In genomic region chr3:66983101-66983500, GRCh38 we compare ENCODE assay signal across 25 cellular contexts.
"Had no signal": no experiment of that assay in that cellular context is flagged by ENCODE, and none has a peak within 500 bp of the region (broad histone marks: within the 10 kb centered on the region; RNA-seq: fewer than 3 reads in every experiment).

No MANE protein-coding gene starts in this region.

- H3K27ac ChIP-seq: body of pancreas, esophagus muscularis mucosa, gastroesophageal sphincter, lower lobe of right lung, right lobe of liver, skin epidermis, tibial artery had no signal

- DNase-seq: activated CD4-positive, alpha-beta memory T cell treated with anti-CD3 and anti-CD28 coated beads for 36 hours; activated CD4-positive, alpha-beta T cell treated with anti-CD3 and anti-CD28 coated beads for 48 hours; activated gamma-delta T cell; activated T-cell treated with anti-CD3 and anti-CD28 coated beads for 4 hours; anterior cingulate cortex; body of pancreas; central memory CD4-positive, alpha-beta T cell; effector memory CD4-positive, alpha-beta T cell; head of caudate nucleus; kidney; lower lobe of right lung; naive B cell; occipital lobe; right lobe of liver; stimulated activated CD4-positive, alpha-beta T cell treated with anti-CD3 and anti-CD28 coated beads, Interleukin-2, amount 100 ng/mL, for 24 hours; stimulated activated naive CD8-positive, alpha-beta T cell treated with anti-CD3 and anti-CD28 coated beads, Interleukin-15, amount 100 ng/mL, for 72 hours; T1000; tibial artery had no signal

- H3K27me3 ChIP-seq: body of pancreas, esophagus muscularis mucosa, gastroesophageal sphincter, right lobe of liver had no signal

- H3K4me1 Mint-ChIP-seq: activated naive CD4-positive, alpha-beta T cell treated with anti-CD3 and anti-CD28 coated beads, Interleukin-2, amount 50 U/mL, for 24 hours; naive B cell; stimulated activated effector memory CD8-positive, alpha-beta T cell treated with anti-CD3 and anti-CD28 coated beads, Interleukin-12 subunit alpha, Interleukin-12 subunit beta, amount 100 ng/mL, for 72 hours; stimulated activated naive CD8-positive, alpha-beta T cell treated with anti-CD3 and anti-CD28 coated beads, Interleukin-15, amount 100 ng/mL, for 72 hours had no signal

- H3K27ac Mint-ChIP-seq: activated CD4-positive, alpha-beta memory T cell treated with anti-CD3 and anti-CD28 coated beads for 36 hours; activated naive CD4-positive, alpha-beta T cell treated with anti-CD3 and anti-CD28 coated beads, Interleukin-2, amount 50 U/mL, for 24 hours; stimulated activated effector memory CD8-positive, alpha-beta T cell treated with anti-CD3 and anti-CD28 coated beads, Interleukin-12 subunit alpha, Interleukin-12 subunit beta, amount 100 ng/mL, for 72 hours; stimulated activated naive CD8-positive, alpha-beta T cell treated with anti-CD3 and anti-CD28 coated beads, Interleukin-15, amount 100 ng/mL, for 72 hours; T-helper 1 cell treated with Interleukin-12 subunit alpha and Interleukin-12 subunit beta and Interleukin-4 antibody, amounts not matched to agents 30 μg/mL and 1 μg/mL, for 36 hours had no signal

- H3K4me3 Mint-ChIP-seq: activated CD4-positive, alpha-beta memory T cell treated with anti-CD3 and anti-CD28 coated beads for 36 hours; activated naive CD4-positive, alpha-beta T cell treated with anti-CD3 and anti-CD28 coated beads, Interleukin-2, amount 50 U/mL, for 24 hours; naive B cell; stimulated activated effector memory CD8-positive, alpha-beta T cell treated with anti-CD3 and anti-CD28 coated beads, Interleukin-12 subunit alpha, Interleukin-12 subunit beta, amount 100 ng/mL, for 72 hours; stimulated activated naive CD8-positive, alpha-beta T cell treated with anti-CD3 and anti-CD28 coated beads, Interleukin-15, amount 100 ng/mL, for 72 hours; T-helper 1 cell treated with Interleukin-12 subunit alpha and Interleukin-12 subunit beta and Interleukin-4 antibody, amounts not matched to agents 30 μg/mL and 1 μg/mL, for 36 hours had no signal

- ATAC-seq: body of pancreas; gastroesophageal sphincter; lower lobe of right lung; right lobe of liver; stimulated activated effector memory CD8-positive, alpha-beta T cell treated with anti-CD3 and anti-CD28 coated beads, Interleukin-12 subunit alpha, Interleukin-12 subunit beta, amount 100 ng/mL, for 72 hours; stimulated activated naive CD8-positive, alpha-beta T cell treated with anti-CD3 and anti-CD28 coated beads, Interleukin-15, amount 100 ng/mL, for 72 hours had no signal

- FAIRE-seq: kidney, urothelium cell line had no signal

- H3K9me3 Mint-ChIP-seq: activated CD4-positive, alpha-beta memory T cell treated with anti-CD3 and anti-CD28 coated beads for 36 hours; activated naive CD4-positive, alpha-beta T cell treated with anti-CD3 and anti-CD28 coated beads, Interleukin-2, amount 50 U/mL, for 24 hours; naive B cell; stimulated activated effector memory CD8-positive, alpha-beta T cell treated with anti-CD3 and anti-CD28 coated beads, Interleukin-12 subunit alpha, Interleukin-12 subunit beta, amount 100 ng/mL, for 72 hours; stimulated activated naive CD8-positive, alpha-beta T cell treated with anti-CD3 and anti-CD28 coated beads, Interleukin-15, amount 100 ng/mL, for 72 hours; T-helper 1 cell treated with Interleukin-12 subunit alpha and Interleukin-12 subunit beta and Interleukin-4 antibody, amounts not matched to agents 30 μg/mL and 1 μg/mL, for 36 hours had no signal

- H3K9me3 ChIP-seq: body of pancreas, esophagus muscularis mucosa, gastroesophageal sphincter, lower lobe of right lung, right lobe of liver, tibial artery had no signal

- H3K36me3 ChIP-seq: esophagus muscularis mucosa, gastroesophageal sphincter, lower lobe of right lung, right lobe of liver, tibial artery had no signal

- H3K36me3 Mint-ChIP-seq: activated CD4-positive, alpha-beta memory T cell treated with anti-CD3 and anti-CD28 coated beads for 36 hours; activated naive CD4-positive, alpha-beta T cell treated with anti-CD3 and anti-CD28 coated beads, Interleukin-2, amount 50 U/mL, for 24 hours; stimulated activated effector memory CD8-positive, alpha-beta T cell treated with anti-CD3 and anti-CD28 coated beads, Interleukin-12 subunit alpha, Interleukin-12 subunit beta, amount 100 ng/mL, for 72 hours had no signal

- H3K4me1 ChIP-seq: body of pancreas, lower lobe of right lung, right lobe of liver, tibial artery had no signal

- H3K27me3 Mint-ChIP-seq: stimulated activated naive CD8-positive, alpha-beta T cell treated with anti-CD3 and anti-CD28 coated beads, Interleukin-15, amount 100 ng/mL, for 72 hours had no signal

- H3K4me3 ChIP-seq: body of pancreas, esophagus muscularis mucosa, gastroesophageal sphincter, lower lobe of right lung, right lobe of liver, skin epidermis, tibial artery had no signal
